19 cellular contexts compared by ENCODE assay signal in genomic region chr1:185741551-185741950, GRCh38. TPM values are rescaled to one million over a fixed set of nuclear protein-coding genes. Genes with fewer than 3 reads are reported as not detected.
DNase-seq lines count a peak whose midpoint lies in the region; ATAC-seq, FAIRE-seq and TF ChIP-seq lines count a peak whose summit lies in the region.
"Had no signal": no experiment of that assay in that cellular context is flagged by ENCODE, and none has a peak within 500 bp of the region (broad histone marks: within the 10 kb centered on the region; RNA-seq: fewer than 3 reads in every experiment).

No MANE protein-coding gene starts in this region.

- no peaks in the 10 kb centered on the region for H3K27me3 ChIP-seq in A673 (replicated peaks; ENCODE audit: insufficient read depth, low read depth, low read length, poor library complexity)
- H3K27me3 ChIP-seq in bronchial epithelial cell (ENCODE audit: control insufficient read depth, insufficient read depth, low read length), result no peaks in the 10 kb centered on the region

- H3K4me1 Mint-ChIP-seq in activated CD8-positive, alpha-beta memory T cell treated with anti-CD3 and anti-CD28 coated beads, Interleukin-2, amount 10 ng/mL, durations not matched to agents 7 days and 5 days, result peaks cover 10% of the 10 kb centered on the region
- H3K4me1 Mint-ChIP-seq: CD4-positive, CD25-positive, alpha-beta regulatory T cell had no signal

- POLR2A ChIA-PET in A673 (lab: Charles Lee; ENCODE audit: low non-redundant PET), result no interaction called here

- peaks cover 2% of the 10 kb centered on the region for H3K9me3 Mint-ChIP-seq in activated CD8-positive, alpha-beta memory T cell treated with anti-CD3 and anti-CD28 coated beads, Interleukin-2, amount 10 ng/mL, durations not matched to agents 7 days and 5 days (ENCODE audit: low read depth)

- CTCF ChIA-PET in A673 (lab: Charles Lee), result no interaction called here
- CTCF ChIA-PET in activated CD8-positive, alpha-beta memory T cell treated with anti-CD3 and anti-CD28 coated beads, Interleukin-2, amount 10 ng/mL, durations not matched to agents 7 days and 5 days (lab: Charles Lee), result no interaction called here

- FAIRE-seq in bronchial epithelial cell (lab: Jason Lieb, UNC), result no peak
- FAIRE-seq: H54 had no signal

- BruUV-seq in A673 (replicated peaks; lab: Mats Ljungman, UMichigan), result no TSS peak

- no peak for ATAC-seq in activated CD8-positive, alpha-beta memory T cell treated with anti-CD3 and anti-CD28 coated beads, Interleukin-2, amount 10 ng/mL, durations not matched to agents 7 days and 5 days
- no peak for ATAC-seq in HG03432 (IDR thresholded peaks at IDR 0.05; ENCODE audit: unreplicated experiment)

- intact Hi-C loops in A673 (cut with micrococcal nuclease; ENCODE audit: unreplicated experiment), result no loop called here

- peak; percentile 65 for DNase-seq in A673 (ENCODE audit: low spot score)
- DNase-seq in GM04503 (ENCODE audit: low read depth), result peak; percentile 79
- peak; percentile 33 for DNase-seq in bronchial epithelial cell (ENCODE audit: low read depth)
- DNase-seq in fibroblast of the aortic adventitia (ENCODE audit: low read depth), result peak; percentile 72
- no peak for DNase-seq in activated CD4-positive, alpha-beta T cell treated with anti-CD3 and anti-CD28 coated beads for 1 hour
- no peak for DNase-seq in activated CD8-positive, alpha-beta memory T cell treated with anti-CD3 and anti-CD28 coated beads, Interleukin-2, amount 10 ng/mL, durations not matched to agents 7 days and 5 days
- DNase-seq in NCI-H146 treated with DMSO at 0.1 percent for 48 hours (lab: John Stamatoyannopoulos, UW; ENCODE audit: unreplicated experiment), result no peak
- DNase-seq: 8988T; CD4-positive, CD25-positive, alpha-beta regulatory T cell; DMS79 treated with DMSO at 0.1 percent for 48 hours; GF-D8; MM.1S; NCI-H1105; NCI-H187 treated with DMSO at 0.1 percent for 48 hours; NCI-H446 treated with DMSO at 0.1 percent for 48 hours; NCI-H748 treated with DMSO at 0.1 percent for 48 hours; PC-9 had no signal

- no peak overlapping the region for H3K4me3 Mint-ChIP-seq in activated CD8-positive, alpha-beta memory T cell treated with anti-CD3 and anti-CD28 coated beads, Interleukin-2, amount 10 ng/mL, durations not matched to agents 7 days and 5 days
- H3K4me3 Mint-ChIP-seq: CD4-positive, CD25-positive, alpha-beta regulatory T cell had no signal

- no peak overlapping the region for H3K27ac Mint-ChIP-seq in activated CD8-positive, alpha-beta memory T cell treated with anti-CD3 and anti-CD28 coated beads, Interleukin-2, amount 10 ng/mL, durations not matched to agents 7 days and 5 days
- H3K27ac Mint-ChIP-seq: CD4-positive, CD25-positive, alpha-beta regulatory T cell had no signal

- peak overlapping the region; percentile 1 for H3K27ac ChIP-seq in A673 (ENCODE audit: low read depth, low read length, poor library complexity, severe bottlenecking)
- H3K27ac ChIP-seq: PC-9 had no signal

- H3K9me3 ChIP-seq in A673 (ENCODE audit: low read depth, low read length, poor library complexity, severe bottlenecking), result peaks cover 4% of the 10 kb centered on the region

- TF ChIP-seq CTCF in A673 (conservative IDR thresholded peaks at IDR 0.05; ENCODE audit: low read depth, low read length), result no peak
- no peak for TF ChIP-seq CTCF in bronchial epithelial cell (IDR thresholded peaks at IDR 0.05; ENCODE audit: insufficient read depth, low read length, severe bottlenecking)
- no peak for TF ChIP-seq CTCF in fibroblast of the aortic adventitia (IDR thresholded peaks at IDR 0.05; ENCODE audit: insufficient read depth, low read length)

- H3K4me1 ChIP-seq in A673 (ENCODE audit: insufficient read depth, low read length, poor library complexity, severe bottlenecking), result peaks cover 29% of the 10 kb centered on the region

- H3K36me3 ChIP-seq in A673 (ENCODE audit: insufficient read depth, low read length, poor library complexity, severe bottlenecking) (peaks cover 66% of the 10 kb centered on the region), bronchial epithelial cell (ENCODE audit: control insufficient read depth, insufficient read depth, low read length) (no peaks in the 10 kb centered on the region)

- H3K36me3 Mint-ChIP-seq in activated CD8-positive, alpha-beta memory T cell treated with anti-CD3 and anti-CD28 coated beads, Interleukin-2, amount 10 ng/mL, durations not matched to agents 7 days and 5 days, result peaks cover 5% of the 10 kb centered on the region
- H3K36me3 Mint-ChIP-seq: CD4-positive, CD25-positive, alpha-beta regulatory T cell had no signal

- H3K27me3 Mint-ChIP-seq in activated CD8-positive, alpha-beta memory T cell treated with anti-CD3 and anti-CD28 coated beads, Interleukin-2, amount 10 ng/mL, durations not matched to agents 7 days and 5 days, result peaks cover 18% of the 10 kb centered on the region

- no peak overlapping the region for H3K4me3 ChIP-seq in A673 (ENCODE audit: low read depth, low read length, poor library complexity, severe bottlenecking)
- H3K4me3 ChIP-seq in bronchial epithelial cell (ENCODE audit: low read depth, low read length), result no peak overlapping the region
- no peak overlapping the region for H3K4me3 ChIP-seq in fibroblast of the aortic adventitia (ENCODE audit: low read depth, low read length)
- H3K4me3 ChIP-seq: PC-9 had no signal

RNA-seq across cellular contexts. Expression of gene HMCN1, which starts 7.4 kb away (rescaled TPM):
- total RNA-seq in A673 (2021) (134 and 182 TPM in 2 replicates), bronchial epithelial cell (1.1 and 1.9 TPM in 2 replicates), fibroblast of the aortic adventitia (ENCODE audit: low replicate concordance) (95.4 and 106 TPM in 2 replicates)
- total RNA-seq in activated CD8-positive, alpha-beta memory T cell treated with anti-CD3 and anti-CD28 coated beads, Interleukin-2, amount 10 ng/mL, durations not matched to agents 7 days and 5 days, result under 1 TPM; 0.06 to 0.28 TPM

Comparison
In these comparisons a context has a peak if more than half of its experiments do, and no peak if none do; other contexts are left out.
1. DNase-seq: peak in A673 (single experiment), GM04503 (single experiment), bronchial epithelial cell (single experiment) and fibroblast of the aortic adventitia (single experiment); none in activated CD4-positive, alpha-beta T cell treated with anti-CD3 and anti-CD28 coated beads for 1 hour (single experiment), activated CD8-positive, alpha-beta memory T cell treated with anti-CD3 and anti-CD28 coated beads, Interleukin-2, amount 10 ng/mL, durations not matched to agents 7 days and 5 days (single experiment) and NCI-H146 treated with DMSO at 0.1 percent for 48 hours (single experiment).
2. RNA of gene HMCN1, which starts 7.4 kb away (total RNA-seq): 134 to 182 TPM in A673 and 95.4 to 106 TPM in fibroblast of the aortic adventitia; 1.1 to 1.9 TPM in bronchial epithelial cell and 0.06 to 0.28 TPM in activated CD8-positive, alpha-beta memory T cell treated with anti-CD3 and anti-CD28 coated beads, Interleukin-2, amount 10 ng/mL, durations not matched to agents 7 days and 5 days; every median in the first group is over 10 times any median in the second.